ENCODE assay signal across 24 cellular contexts in genomic region chr6:46505693-46506512, GRCh38. TPM values are rescaled to one million over a fixed set of nuclear protein-coding genes. Genes with fewer than 3 reads are reported as not detected.
"Had no signal": no experiment of that assay in that cellular context is flagged by ENCODE, and none has a peak within 500 bp of the region (broad histone marks: within the 10 kb centered on the region; RNA-seq: fewer than 3 reads in every experiment).

No MANE protein-coding gene starts in this region.

- DNase-seq: activated CD4-positive, alpha-beta T cell treated with anti-CD3 and anti-CD28 coated beads, Interleukin-2, amount 10 ng/mL, durations not matched to agents 7 days and 5 days; activated CD8-positive, alpha-beta memory T cell treated with anti-CD3 and anti-CD28 coated beads, Interleukin-2, amount 10 ng/mL, durations not matched to agents 7 days and 5 days; activated CD8-positive, alpha-beta T cell treated with anti-CD3 and anti-CD28 coated beads for 36 hours; activated gamma-delta T cell; activated naive CD4-positive, alpha-beta T cell treated with anti-CD3 and anti-CD28 coated beads, Interleukin-2, amount 50 U/mL, for 16 hours; activated T-cell treated with anti-CD3 and anti-CD28 coated beads for 4 hours; anterior cingulate cortex; caudate nucleus; effector memory CD8-positive, alpha-beta T cell; islet precursor cell; left colon; lower lobe of right lung; mesendoderm; mucosa of descending colon; nephron progenitor cell; stimulated activated CD4-positive, alpha-beta T cell treated with anti-CD3 and anti-CD28 coated beads, Interleukin-12 subunit alpha, Interleukin-12 subunit beta, amount 100 ng/mL, for 4 hours; stimulated activated naive CD8-positive, alpha-beta T cell treated with anti-CD3 and anti-CD28 coated beads, Interleukin-15, amount 100 ng/mL, for 72 hours; T1000; trophoblast cell had no signal

- ATAC-seq: activated CD4-positive, CD25-positive, alpha-beta regulatory T cell treated with anti-CD3 and anti-CD28 coated beads, Interleukin-2, amount 50 U/mL, for 24 hours; activated CD8-positive, alpha-beta memory T cell treated with anti-CD3 and anti-CD28 coated beads, Interleukin-2, amount 10 ng/mL, durations not matched to agents 7 days and 5 days; activated CD8-positive, alpha-beta T cell treated with anti-CD3 and anti-CD28 coated beads for 36 hours; effector memory CD8-positive, alpha-beta T cell; left colon; lower lobe of right lung; mucosa of descending colon; stimulated activated naive CD8-positive, alpha-beta T cell treated with anti-CD3 and anti-CD28 coated beads, Interleukin-15, amount 100 ng/mL, for 72 hours had no signal

- H3K27ac ChIP-seq: lower lobe of right lung, parathyroid adenoma, suprapubic skin, VCaP had no signal

- H3K4me1 ChIP-seq: lower lobe of right lung, parathyroid adenoma had no signal

- H3K27me3 ChIP-seq: esophagus muscularis mucosa, suprapubic skin had no signal

- H3K9me3 ChIP-seq: esophagus muscularis mucosa, lower lobe of right lung, mucosa of descending colon, suprapubic skin had no signal

- H3K4me3 ChIP-seq: esophagus muscularis mucosa, lower lobe of right lung, mucosa of descending colon, suprapubic skin had no signal

RNA-seq across cellular contexts. Expression of gene RCAN2, which starts 14.7 kb away (rescaled TPM):
- total RNA-seq: activated CD8-positive, alpha-beta T cell treated with anti-CD3 and anti-CD28 coated beads for 36 hours had no signal
